Comparison of ENCODE assay signal across 10 cellular contexts in the genomic region with DNA sequence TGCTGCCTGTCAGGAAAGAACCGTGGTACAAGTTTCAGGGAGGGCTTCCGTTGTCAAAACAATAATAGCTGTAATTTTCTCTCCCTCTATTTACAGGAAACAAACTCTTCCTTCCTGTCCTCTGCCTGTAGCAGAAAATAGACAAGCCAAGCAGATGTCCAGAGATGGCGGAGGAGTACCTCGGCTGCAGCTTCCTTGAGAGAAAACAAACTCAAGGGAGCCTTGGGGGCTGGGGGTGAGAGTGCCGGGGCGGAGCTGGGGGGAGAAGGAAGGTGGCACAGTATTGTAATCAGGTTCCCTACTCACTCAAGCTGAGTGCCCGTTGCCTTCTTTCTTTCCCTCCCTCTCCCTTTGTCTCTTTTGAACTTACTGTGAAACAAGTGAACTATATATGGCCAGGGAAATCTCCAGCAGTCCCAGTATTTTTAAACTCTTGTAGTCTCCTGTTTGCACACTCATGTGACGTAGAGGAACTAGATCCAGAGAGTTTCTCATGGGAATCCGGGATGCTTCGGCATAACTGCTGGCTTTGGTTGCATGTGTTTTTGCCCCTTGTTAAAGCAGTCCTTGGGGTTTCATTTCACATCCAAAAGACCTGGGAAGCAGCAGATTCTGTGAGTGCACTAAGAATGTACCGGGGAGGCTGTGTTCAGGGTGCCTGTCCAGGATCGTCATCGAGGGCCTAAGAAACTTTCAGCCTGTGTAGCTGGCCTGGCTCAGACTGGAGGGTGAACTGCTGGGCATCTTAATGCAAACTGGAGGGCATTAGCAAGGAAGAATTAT. TPM values are rescaled to one million over a fixed set of nuclear protein-coding genes. Genes with fewer than 3 reads are reported as not detected.
DNase-seq lines count a peak whose midpoint lies in the region; ATAC-seq lines count a peak whose summit lies in the region.
"Had no signal": no experiment of that assay in that cellular context is flagged by ENCODE, and none has a peak within 500 bp of the region (broad histone marks: within the 10 kb centered on the region; RNA-seq: fewer than 3 reads in every experiment).

No MANE protein-coding gene starts in this region.

- 3 to 10% methylated on average over 13 of the region's 13 CpGs for WGBS in aorta, 2 donors

- H3K4me1 ChIP-seq in aorta (ENCODE audit: control insufficient read depth in 1 of 2, insufficient read depth in 2 of 2, low read length in 2 of 2), result no peaks in the 10 kb centered on the region

- H3K27me3 ChIP-seq in aorta (ENCODE audit: control insufficient read depth in 1 of 2, insufficient read depth in 2 of 2, low read length in 1 of 2), result no peaks in the 10 kb centered on the region

- H3K27ac ChIP-seq in cingulate gyrus (ENCODE audit: low read depth, low read length) (peak overlapping the region; percentile 49), aorta (ENCODE audit: low read depth in 1 of 2, low read length in 2 of 2) (peak overlapping the region; percentile 87 to 97)
- H3K27ac ChIP-seq: C4-2B, SK-N-MC had no signal

- H3K36me3 ChIP-seq in aorta (ENCODE audit: control insufficient read depth in 1 of 2, insufficient read depth in 2 of 2, low read length in 1 of 2), result no peaks in the 10 kb centered on the region

- no peaks in the 10 kb centered on the region for H3K9me3 ChIP-seq in aorta (ENCODE audit: control insufficient read depth, low read length)

- DNase-seq in Right ventricle myocardium superior (no peak), Right ventricle myocardium inferior (ENCODE audit: missing footprints) (no peak), aorta (no peak), medulla oblongata (ENCODE audit: extremely low spot score) (no peak), HPDE6-E6E7 (ENCODE audit: extremely low spot score) (no peak)
- no peak for DNase-seq in activated CD4-positive, alpha-beta T cell treated with anti-CD3 and anti-CD28 coated beads, Interleukin-2, amount 50 U/mL, for 1 hour

- intact Hi-C loops in Right ventricle myocardium superior (cut with DNase I) (no loop called here), Right ventricle myocardium inferior (cut with DNase I) (no loop called here), aorta (cut with DNase I) (no loop called here)

- peak overlapping the region; percentile 28 to 93 for H3K4me3 ChIP-seq in aorta (ENCODE audit: low read length in 2 of 2)
- H3K4me3 ChIP-seq: SK-N-MC had no signal

- ATAC-seq in Right ventricle myocardium superior (ENCODE audit: poor library complexity), result peak; percentile 39
- ATAC-seq in Right ventricle myocardium inferior, result no peak
- peak; percentile 59 for ATAC-seq in HG03342 (IDR thresholded peaks at IDR 0.05; ENCODE audit: unreplicated experiment)
- peak; percentile 71 for ATAC-seq in aorta (ENCODE audit: low FRiP score)

RNA-seq across cellular contexts. Expression of a gene that starts 44.6 kb away (rescaled TPM):
- total RNA-seq in Right ventricle myocardium superior, result 84.8 TPM
- 91.6 TPM for total RNA-seq in Right ventricle myocardium inferior
- total RNA-seq in aorta, result 10 to 100 TPM; 48.0 to 60.9 TPM
- 100 to 1,000 TPM in 1 of 2 donors, 10 to 100 TPM in 1; 89.7 to 157 TPM for polyA plus RNA-seq in aorta
